In genomic region chr19:29596885-29597525, GRCh38 we compare ENCODE assay signal across 9 cellular contexts.
A peak's percentile ranks its signal among the peaks of the same experiment; 100 is the strongest.
DNase-seq lines count a peak whose midpoint lies in the region; ATAC-seq and TF ChIP-seq lines count a peak whose summit lies in the region.
"Had no signal": no experiment of that assay in that cellular context is flagged by ENCODE, and none has a peak within 500 bp of the region (broad histone marks: within the 10 kb centered on the region; RNA-seq: fewer than 3 reads in every experiment).

No MANE protein-coding gene starts in this region.

- H3K4me3 ChIP-seq in cardiac fibroblast (replicated peaks in 1 of 2; ENCODE audit: low read depth in 2 of 2, low read length in 2 of 2) = no peak overlapping the region
- H3K4me3 ChIP-seq: BLaER1 had no signal

- peak; percentile 27 for TF ChIP-seq CTCF in cardiac fibroblast (IDR thresholded peaks at IDR 0.05; ENCODE audit: low read depth, low read length)

- ATAC-seq in GM18520 (IDR thresholded peaks at IDR 0.05; ENCODE audit: unreplicated experiment) = no peak
- ATAC-seq in GM21423 (IDR thresholded peaks at IDR 0.05; ENCODE audit: unreplicated experiment) = no peak
- ATAC-seq in HG02870 (IDR thresholded peaks at IDR 0.05; ENCODE audit: unreplicated experiment) = no peak

- peak; percentile 9 for DNase-seq in SIG-M5 treated with dmso at 0.1 percent for 504 hours (lab: John Stamatoyannopoulos, UW; ENCODE audit: unreplicated experiment)
- DNase-seq in SIG-M5 (lab: John Stamatoyannopoulos, UW) = no peak
- DNase-seq in NCI-H2171 treated with DMSO at 0.1 percent for 48 hours (lab: John Stamatoyannopoulos, UW) = peak; percentile 96
- DNase-seq in cardiac fibroblast (ENCODE audit: low read depth in 2 of 2) = peak; percentile 21 to 54
- peak; percentile 65 for DNase-seq in retina
